Comparison of ENCODE assay signal across 27 cellular contexts in the genomic region with DNA sequence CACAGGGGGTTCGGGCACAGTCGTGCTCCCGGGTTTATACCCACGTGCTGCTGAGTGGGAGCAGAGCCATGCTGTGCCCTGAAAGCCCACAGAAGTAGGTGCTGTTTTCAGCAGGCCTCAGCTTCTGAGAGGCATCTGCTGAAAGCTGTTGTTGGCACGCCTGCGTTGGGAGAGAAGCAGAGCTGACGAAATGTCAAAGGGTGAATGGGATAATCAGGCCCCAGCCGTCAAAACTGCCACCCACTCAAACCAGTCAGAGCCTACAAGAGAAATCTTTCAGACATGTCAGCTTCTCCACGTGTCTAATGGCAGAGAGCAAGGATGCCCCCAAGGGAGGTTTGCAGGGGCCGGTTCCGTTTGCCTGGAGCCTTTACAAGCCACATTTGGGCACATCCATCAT.
"Had no signal": no experiment of that assay in that cellular context is flagged by ENCODE, and none has a peak within 500 bp of the region (broad histone marks: within the 10 kb centered on the region; RNA-seq: fewer than 3 reads in every experiment).

No MANE protein-coding gene starts in this region.

- H3K9me3 ChIP-seq: ascending aorta, breast epithelium, esophagus muscularis mucosa, gastrocnemius medialis had no signal

- H3K27me3 ChIP-seq: ascending aorta, breast epithelium, foreskin keratinocyte, gastrocnemius medialis had no signal

- DNase-seq: activated CD4-positive, alpha-beta memory T cell treated with anti-CD3 and anti-CD28 coated beads, Interleukin-2, amount 10 ng/mL, durations not matched to agents 7 days and 5 days; activated CD4-positive, alpha-beta T cell treated with anti-CD3 and anti-CD28 coated beads for 36 hours; activated CD4-positive, alpha-beta T cell treated with anti-CD3 and anti-CD28 coated beads, Interleukin-2, amount 10 ng/mL, durations not matched to agents 24 days and 14 days; activated CD4-positive, CD25-positive, alpha-beta regulatory T cell; activated CD4-positive, CD25-positive, alpha-beta regulatory T cell treated with anti-CD3 and anti-CD28 coated beads, Interleukin-2, amount 50 U/mL, for 72 hours; activated CD8-positive, alpha-beta memory T cell treated with anti-CD3 and anti-CD28 coated beads, Interleukin-2, amount 50 U/mL, for 48 hours; activated gamma-delta T cell; activated naive CD4-positive, alpha-beta T cell; activated naive CD4-positive, alpha-beta T cell treated with anti-CD3 and anti-CD28 coated beads, Interleukin-2, amount 10 ng/mL, durations not matched to agents 7 days and 5 days; activated naive CD8-positive, alpha-beta T cell treated with anti-CD3 and anti-CD28 coated beads, Interleukin-2, amount 10 ng/mL, durations not matched to agents 7 days and 5 days; activated T-cell treated with anti-CD3 and anti-CD28 coated beads for 4 hours; activated T-cell treated with anti-CD3 and anti-CD28 coated beads, Interleukin-2, amount 50 U/mL, for 24 hours; activated T-cell treated with anti-CD3 and anti-CD28 coated beads, Interleukin-2, amount 50 U/mL, for 72 hours; effector memory CD4-positive, alpha-beta T cell; erythroblast; foreskin keratinocyte; gastrocnemius medialis; glutamatergic neuron; heart right ventricle; T-helper 2 cell had no signal

- H3K36me3 ChIP-seq: ascending aorta, breast epithelium, cardiac muscle cell, esophagus muscularis mucosa, gastrocnemius medialis, heart right ventricle had no signal

- H3K4me1 ChIP-seq: ascending aorta, breast epithelium, esophagus muscularis mucosa, foreskin keratinocyte, gastrocnemius medialis, heart right ventricle had no signal

- H3K27ac ChIP-seq: ascending aorta, breast epithelium, cardiac muscle cell, coronary artery, dorsolateral prefrontal cortex, esophagus muscularis mucosa, foreskin keratinocyte, gastrocnemius medialis, heart right ventricle had no signal

- ATAC-seq: activated CD4-positive, alpha-beta T cell treated with anti-CD3 and anti-CD28 coated beads for 36 hours; activated naive CD4-positive, alpha-beta T cell treated with anti-CD3 and anti-CD28 coated beads, Interleukin-2, amount 50 U/mL, for 72 hours; activated T-cell treated with anti-CD3 and anti-CD28 coated beads, Interleukin-2, amount 50 U/mL, for 72 hours; foreskin keratinocyte; gastrocnemius medialis; heart right ventricle had no signal

- H3K4me3 ChIP-seq: ascending aorta, breast epithelium, cardiac muscle cell, coronary artery, dorsolateral prefrontal cortex, esophagus muscularis mucosa, gastrocnemius medialis, heart right ventricle had no signal
